9 cellular contexts compared by ENCODE assay signal in genomic region chr5:435961-436640, GRCh38. TPM values are rescaled to one million over a fixed set of nuclear protein-coding genes. Genes with fewer than 3 reads are reported as not detected.
DNase-seq lines count a peak whose midpoint lies in the region; ATAC-seq, FAIRE-seq and TF ChIP-seq lines count a peak whose summit lies in the region.
"Had no signal": no experiment of that assay in that cellular context is flagged by ENCODE, and none has a peak within 500 bp of the region (broad histone marks: within the 10 kb centered on the region; RNA-seq: fewer than 3 reads in every experiment).

No MANE protein-coding gene starts in this region.

- DNase-seq in DMS153 (lab: John Stamatoyannopoulos, UW) (peak; percentile 8), HuH-7.5 (ENCODE audit: low spot score) (peak; percentile 67), astrocyte (ENCODE audit: low read depth) (no peak), mucosa of descending colon (peak in 2 of 3 donors; percentile 38 to 46), GM19239 (ENCODE audit: insufficient read length, low spot score) (no peak), KBM-7 (no peak)
- no peak for DNase-seq in activated naive CD4-positive, alpha-beta T cell treated with Interleukin-2 at 50 U/mL for 16 hours

- TF ChIP-seq CTCF in astrocyte (IDR thresholded peaks at IDR 0.05; ENCODE audit: insufficient read depth, low read depth, low read length) = peak; percentile 27
- no peak for TF ChIP-seq CTCF in mucosa of descending colon (IDR thresholded peaks at IDR 0.05)

- H2AFZ ChIP-seq in astrocyte (ENCODE audit: low read depth, low read length) = no peak overlapping the region

- no peak overlapping the region for H3K4me3 ChIP-seq in astrocyte (ENCODE audit: insufficient read depth, low read depth, low read length)
- H3K4me3 ChIP-seq in mucosa of descending colon = no peak overlapping the region
- H3K4me3 ChIP-seq: lung had no signal

- no peaks in the 10 kb centered on the region for H3K27me3 ChIP-seq in astrocyte (ENCODE audit: insufficient read depth, low read length)

- H3K36me3 Mint-ChIP-seq in astrocyte (ENCODE audit: low read depth, unreplicated experiment) = peaks cover under 1% of the 10 kb centered on the region

- H3K27ac Mint-ChIP-seq in astrocyte (ENCODE audit: unreplicated experiment) = no peak overlapping the region

- H3K36me3 ChIP-seq in astrocyte (ENCODE audit: insufficient read depth, low read length) = no peaks in the 10 kb centered on the region
- no peaks in the 10 kb centered on the region for H3K36me3 ChIP-seq in mucosa of descending colon (ENCODE audit: low read depth)

- H3K79me2 ChIP-seq in astrocyte (ENCODE audit: insufficient read depth, low read length) = no peaks in the 10 kb centered on the region

- ATAC-seq in mucosa of descending colon (peak; percentile 61), GM18858 (IDR thresholded peaks at IDR 0.05; ENCODE audit: unreplicated experiment) (no peak)

- FAIRE-seq in astrocyte (lab: Jason Lieb, UNC) (no peak), GM19239 (lab: Jason Lieb, UNC) (no peak)

- no peaks in the 10 kb centered on the region for H4K20me1 ChIP-seq in astrocyte (ENCODE audit: insufficient read depth, low read length)

- H3K9me3 Mint-ChIP-seq in astrocyte (ENCODE audit: unreplicated experiment) = no peaks in the 10 kb centered on the region

- H3K27ac ChIP-seq in astrocyte (ENCODE audit: low read depth, low read length) = no peak overlapping the region

- H3K4me1 ChIP-seq in astrocyte (ENCODE audit: insufficient read depth, low read length) (peaks cover 3% of the 10 kb centered on the region), mucosa of descending colon (ENCODE audit: low read depth) (peaks cover 3% of the 10 kb centered on the region)

- H3K27me3 Mint-ChIP-seq in astrocyte (ENCODE audit: low read depth, unreplicated experiment) = peaks cover 5% of the 10 kb centered on the region

- H3K4me3 Mint-ChIP-seq in astrocyte (ENCODE audit: unreplicated experiment) = no peak overlapping the region

- H3K9ac ChIP-seq in astrocyte (ENCODE audit: low read length) = no peak overlapping the region

- in situ Hi-C loops in KBM-7 (cut with MboI; ENCODE audit: low pct_unique_long_range_greater_than_20kb, low sequenced_read_pairs) = no loop called here

- H3K9me3 ChIP-seq in astrocyte (ENCODE audit: insufficient read depth, low read depth, low read length) (no peaks in the 10 kb centered on the region), mucosa of descending colon (no peaks in the 10 kb centered on the region)

- intact Hi-C loops in mucosa of descending colon (cut with DNase I, micrococcal nuclease) = no loop called here

- peaks cover 3% of the 10 kb centered on the region for H3K4me1 Mint-ChIP-seq in astrocyte (ENCODE audit: low read depth, unreplicated experiment)

- no peak overlapping the region for H3K4me2 ChIP-seq in astrocyte (ENCODE audit: low read length)

RNA-seq across cellular contexts. Expression of gene EXOC3, which starts 6.9 kb away (rescaled TPM):
- 36.7 and 37.9 TPM in 2 replicates for total RNA-seq in astrocyte
- 10 to 100 TPM; 67.0 to 89.1 (median 76.8) TPM for total RNA-seq in mucosa of descending colon

Comparison
In these comparisons a context has a peak if more than half of its experiments do, and no peak if none do; other contexts are left out.
1. DNase-seq: peak in DMS153 (single experiment), HuH-7.5 (single experiment) and mucosa of descending colon (2 of 3); none in astrocyte (single experiment), activated naive CD4-positive, alpha-beta T cell treated with Interleukin-2 at 50 U/mL for 16 hours (single experiment), GM19239 (single experiment) and KBM-7 (single experiment).